ENCODE assay signal across 8 cellular contexts in genomic region chr1:203126151-203126865, GRCh38. TPM values are rescaled to one million over a fixed set of nuclear protein-coding genes. Genes with fewer than 3 reads are reported as not detected.
DNase-seq lines count a peak whose midpoint lies in the region; ATAC-seq, FAIRE-seq and TF ChIP-seq lines count a peak whose summit lies in the region.

No MANE protein-coding gene starts in this region.

- no peaks in the 10 kb centered on the region for H3K9me3 Mint-ChIP-seq in activated T-helper 17 cell treated with anti-CD3 and anti-CD28 coated beads, Interleukin-2, amount 50 U/mL, for 72 hours

- no TSS peak for BruUV-seq in K562 (replicated peaks; lab: Mats Ljungman, UMichigan)

- FAIRE-seq in K562 (lab: Jason Lieb, UNC) (peak; percentile 82), HTR-8/SVneo (lab: Jason Lieb, UNC) (no peak)

- no peaks in the 10 kb centered on the region for H3K36me3 Mint-ChIP-seq in activated T-helper 17 cell treated with anti-CD3 and anti-CD28 coated beads, Interleukin-2, amount 50 U/mL, for 72 hours (ENCODE audit: low read depth)
- H3K36me3 Mint-ChIP-seq in T-helper 17 cell (ENCODE audit: low read depth), result peaks cover 14% of the 10 kb centered on the region

- TF ChIP-seq POLR2A in K562 (conservative IDR thresholded peaks at IDR 0.05) (no peak), right lobe of liver (IDR thresholded peaks at IDR 0.05) (no peak)

- no peak overlapping the region for H3K27ac Mint-ChIP-seq in activated T-helper 17 cell treated with anti-CD3 and anti-CD28 coated beads, Interleukin-2, amount 50 U/mL, for 72 hours
- H3K27ac Mint-ChIP-seq in T-helper 17 cell, result no peak overlapping the region

- peaks cover 57% of the 10 kb centered on the region for H3K27me3 Mint-ChIP-seq in activated T-helper 17 cell treated with anti-CD3 and anti-CD28 coated beads, Interleukin-2, amount 50 U/mL, for 72 hours
- H3K27me3 Mint-ChIP-seq in T-helper 17 cell, result peaks cover 91% of the 10 kb centered on the region

- in situ Hi-C loops in KBM-7 (cut with MboI; ENCODE audit: low pct_unique_long_range_greater_than_20kb, low sequenced_read_pairs) (no loop called here), K562 (cut with MboI) (no loop called here)

- H4K20me1 ChIP-seq in K562 (replicated peaks; ENCODE audit: control insufficient read depth, insufficient read depth, low read length), result peaks cover 21% of the 10 kb centered on the region

- H3K9me3 ChIP-seq in K562 (replicated peaks; ENCODE audit: control insufficient read depth, insufficient read depth, low read depth, low read length) (no peaks in the 10 kb centered on the region), right lobe of liver (no peaks in the 10 kb centered on the region), T-helper 17 cell (ENCODE audit: control insufficient read depth, low read length, poor library complexity, severe bottlenecking) (no peaks in the 10 kb centered on the region)

- H3K4me3 ChIP-seq in K562, result no peak overlapping the region
- H3K4me3 ChIP-seq in right lobe of liver, result no peak overlapping the region

- H3K27me3 ChIP-seq in K562 (ENCODE audit: control insufficient read depth in 2 of 2, insufficient read depth in 2 of 2, low read length in 2 of 2) (peaks cover 3 to 72% of the 10 kb centered on the region in 2 experiments; a peak in 4 of 5 replicates), right lobe of liver (peaks cover 0 to 5% of the 10 kb centered on the region in 2 donors)

- no peaks in the 10 kb centered on the region for H3K79me2 ChIP-seq in K562 (ENCODE audit: control insufficient read depth, insufficient read depth, low read length)

- POLR2A ChIA-PET in K562 (lab: Yijun Ruan, JAX), result interaction anchor here (1.0 to 1.6 kb wide), 3 partner anchors 9 to 102 kb away, joined by 3 to 5 read pairs (median 5); no protein-coding TSS in a partner anchor

- no peaks in the 10 kb centered on the region for H3K36me3 ChIP-seq in K562 (ENCODE audit: control insufficient read depth, insufficient read depth, low read length)
- no peaks in the 10 kb centered on the region for H3K36me3 ChIP-seq in right lobe of liver

- peak; percentile 58 for ATAC-seq in K562
- peak in 3 of 4 donors; percentile 4 to 41 (median 32) for ATAC-seq in right lobe of liver
- ATAC-seq in activated T-helper 17 cell treated with anti-CD3 and anti-CD28 coated beads, Interleukin-2, amount 50 U/mL, for 72 hours (replicated peaks), result no peak
- no peak for ATAC-seq in T-helper 17 cell

- peaks cover 7% of the 10 kb centered on the region for H3K4me1 Mint-ChIP-seq in activated T-helper 17 cell treated with anti-CD3 and anti-CD28 coated beads, Interleukin-2, amount 50 U/mL, for 72 hours
- peaks cover 21% of the 10 kb centered on the region for H3K4me1 Mint-ChIP-seq in T-helper 17 cell

- peak; percentile 75 for DNase-seq in Ammon's horn (ENCODE audit: low spot score)
- DNase-seq in KBM-7, result peak; percentile 40
- DNase-seq in K562 (ENCODE audit: extremely low read depth in 1 of 4, low spot score in 3 of 4), result peak in 1 of 4 experiments; percentile 25
- DNase-seq in right lobe of liver, result no peak
- DNase-seq in HTR-8/SVneo (ENCODE audit: insufficient read length, low spot score), result no peak
- no peak for DNase-seq in H4 (ENCODE audit: low spot score)
- no peak for DNase-seq in T-helper 17 cell

- intact Hi-C loops in K562 (cut with micrococcal nuclease), result no loop called here
- intact Hi-C loops in right lobe of liver (cut with DNase I), result no loop called here

- peak; percentile 42 to 57 (median 52) for TF ChIP-seq CTCF in K562 (IDR thresholded peaks at IDR 0.05 in 2 of 3, conservative IDR thresholded peaks at IDR 0.05 in 1 of 3; ENCODE audit: insufficient read depth in 2 of 3, low read depth in 1 of 3, low read length in 3 of 3)
- peak; percentile 19 to 40 (median 26) for TF ChIP-seq CTCF in right lobe of liver (IDR thresholded peaks at IDR 0.05)

- no peak overlapping the region for H3K27ac ChIP-seq in K562 (ENCODE audit: extremely low read depth, low read depth, low read length)
- H3K27ac ChIP-seq in right lobe of liver, result no peak overlapping the region

- H3K9me1 ChIP-seq in K562 (ENCODE audit: control insufficient read depth, insufficient read depth, low read length), result no peaks in the 10 kb centered on the region

- WGBS in K562 (ENCODE audit: insufficient coverage, low coverage, missing lambda C conversion rate), result 0% methylated on average over 8 of the region's 8 CpGs
- 23% methylated on average over 8 of the region's 8 CpGs for WGBS in right lobe of liver (ENCODE audit: insufficient coverage, low coverage, low lambda C conversion rate, missing lambda C conversion rate)

- H3K4me1 ChIP-seq in K562 (replicated peaks in 1 of 2; ENCODE audit: control insufficient read depth in 2 of 2, insufficient read depth in 2 of 2, low read length in 2 of 2), result peaks cover 0 to 16% of the 10 kb centered on the region in 2 experiments; a peak in 2 of 5 replicates
- peaks cover 0 to 13% (median 2%) of the 10 kb centered on the region in 4 donors for H3K4me1 ChIP-seq in right lobe of liver

- peak in 1 of 2 experiments; percentile 23; a peak in 1 of 4 replicates for TF ChIP-seq RAD21 in K562 (CRISPR knock-in tag; conservative IDR thresholded peaks at IDR 0.05 in 1 of 2, IDR thresholded peaks at IDR 0.05 in 1 of 2)

- no peak overlapping the region for H3K9ac ChIP-seq in K562 (ENCODE audit: insufficient read depth in 1 of 2, low read depth in 2 of 2, low read length in 2 of 2)

- CTCF ChIA-PET in K562 (lab: Yijun Ruan, JAX; ENCODE audit: low intra/inter-chr PET ratio), result no interaction called here

- H3K4me2 ChIP-seq in K562 (ENCODE audit: insufficient read depth, low read length), result no peak overlapping the region

- no peak for TF ChIP-seq EP300 in K562 (IDR thresholded peaks at IDR 0.05; ENCODE audit: low read length)

- H3K4me3 Mint-ChIP-seq in activated T-helper 17 cell treated with anti-CD3 and anti-CD28 coated beads, Interleukin-2, amount 50 U/mL, for 72 hours, result no peak overlapping the region
- no peak overlapping the region for H3K4me3 Mint-ChIP-seq in T-helper 17 cell

- H2AFZ ChIP-seq in K562 (ENCODE audit: low read depth, low read length), result no peak overlapping the region

RNA-seq across cellular contexts. Expression of gene ADORA1, which starts 1.2 kb away (rescaled TPM):
- total RNA-seq in K562 (2011; cell fraction: chromatin; rRNA removed; ENCODE audit: low replicate concordance), result not detected in 2 replicates
- not detected in 2 replicates for total RNA-seq in K562 (2011; cell fraction: nucleolus; rRNA removed)
- not detected in 2 replicates for total RNA-seq in K562 (2011; cell fraction: nucleoplasm; rRNA removed)
- total RNA-seq in K562 (2014; rRNA removed) (not detected in 2 replicates), K562 (2014; rRNA removed; fragmentation: Illumina TruSeq; extraction: Trizol) (not detected in 2 replicates), K562 (2015; rRNA removed; fragmentation: Illumina TruSeq; extraction: Trizol) (not detected in 2 replicates), K562 (2021) (not detected in 2 replicates), right lobe of liver (under 1 TPM in 5 of 6 experiments, not detected in 1; 0.31 to 0.78 (median 0.39) TPM), T-helper 17 cell (under 1 TPM; 0.15 to 0.18 TPM)
- polyA plus RNA-seq in K562 (2011; rRNA removed) (not detected in 2 replicates), K562 (2014; fragmentation: Illumina TruSeq; extraction: Trizol) (not detected in 2 replicates), K562 (2014; fragmentation: Nextera tagmentation; extraction: Ambion mirVana) (not detected), K562 (2014; rRNA removed) (not detected in 2 replicates)
- polyA plus RNA-seq in K562 (2011; cell fraction: cytosol; rRNA removed), result not detected in 2 replicates
- not detected in 2 replicates for polyA plus RNA-seq in K562 (2011; cell fraction: nucleus; rRNA removed)
- polyA plus RNA-seq in K562 (2012), result 0.12 TPM in 1 of 2 replicates, not detected in the other
- polyA minus RNA-seq in K562 (2011; rRNA and poly(A)+ RNA removed), result not detected in 2 replicates
- not detected in 2 replicates for polyA minus RNA-seq in K562 (2011; cell fraction: cytosol; rRNA and poly(A)+ RNA removed)
- polyA minus RNA-seq in K562 (2011; cell fraction: nucleus; rRNA and poly(A)+ RNA removed), result not detected in 2 replicates
- total RNA-seq in activated T-helper 17 cell treated with anti-CD3 and anti-CD28 coated beads, Interleukin-2, amount 50 U/mL, for 72 hours, result not detected
- 0.47 and 0.58 TPM in 2 replicates for total RNA-seq in H4 (2014; rRNA removed; shearing (Covaris generic))

RNA-seq across cellular contexts. Expression of gene MYOG, which starts 40.5 kb away (rescaled TPM):
- total RNA-seq in K562 (2011; cell fraction: chromatin; rRNA removed; ENCODE audit: low replicate concordance), result not detected in 2 replicates
- total RNA-seq in K562 (2011; cell fraction: nucleolus; rRNA removed), result not detected in 2 replicates
- not detected in 2 replicates for total RNA-seq in K562 (2011; cell fraction: nucleoplasm; rRNA removed)
- total RNA-seq in K562 (2014; rRNA removed) (not detected in 2 replicates), K562 (2014; rRNA removed; fragmentation: Illumina TruSeq; extraction: Trizol) (not detected in 2 replicates), K562 (2015; rRNA removed; fragmentation: Illumina TruSeq; extraction: Trizol) (not detected in 2 replicates), K562 (2021) (not detected in 2 replicates), right lobe of liver (not detected), T-helper 17 cell (not detected)
- polyA plus RNA-seq in K562 (2011; rRNA removed) (not detected in 2 replicates), K562 (2014; fragmentation: Illumina TruSeq; extraction: Trizol) (not detected in 2 replicates), K562 (2014; fragmentation: Nextera tagmentation; extraction: Ambion mirVana) (not detected), K562 (2014; rRNA removed) (not detected in 2 replicates)
- not detected in 2 replicates for polyA plus RNA-seq in K562 (2011; cell fraction: cytosol; rRNA removed)
- not detected in 2 replicates for polyA plus RNA-seq in K562 (2011; cell fraction: nucleus; rRNA removed)
- polyA plus RNA-seq in K562 (2012), result not detected in 2 replicates
- polyA minus RNA-seq in K562 (2011; rRNA and poly(A)+ RNA removed), result not detected in 2 replicates
- polyA minus RNA-seq in K562 (2011; cell fraction: cytosol; rRNA and poly(A)+ RNA removed), result not detected in 2 replicates
- not detected in 2 replicates for polyA minus RNA-seq in K562 (2011; cell fraction: nucleus; rRNA and poly(A)+ RNA removed)
- total RNA-seq in activated T-helper 17 cell treated with anti-CD3 and anti-CD28 coated beads, Interleukin-2, amount 50 U/mL, for 72 hours, result not detected
- total RNA-seq in H4 (2014; rRNA removed; shearing (Covaris generic)), result not detected in 2 replicates

RNA-seq across cellular contexts. Expression of gene MYBPH, which starts 49.3 kb away (rescaled TPM):
- not detected in 2 replicates for total RNA-seq in K562 (2011; cell fraction: chromatin; rRNA removed; ENCODE audit: low replicate concordance)
- not detected in 2 replicates for total RNA-seq in K562 (2011; cell fraction: nucleolus; rRNA removed)
- not detected in 2 replicates for total RNA-seq in K562 (2011; cell fraction: nucleoplasm; rRNA removed)
- not detected in 2 replicates for total RNA-seq in K562 (2014; rRNA removed)
- not detected in 2 replicates for total RNA-seq in K562 (2014; rRNA removed; fragmentation: Illumina TruSeq; extraction: Trizol)
- not detected in 2 replicates for total RNA-seq in K562 (2015; rRNA removed; fragmentation: Illumina TruSeq; extraction: Trizol)
- not detected in 2 replicates for total RNA-seq in K562 (2021)
- not detected in 2 replicates for polyA plus RNA-seq in K562 (2011; rRNA removed)
- not detected in 2 replicates for polyA plus RNA-seq in K562 (2011; cell fraction: cytosol; rRNA removed)
- polyA plus RNA-seq in K562 (2011; cell fraction: nucleus; rRNA removed), result not detected in 2 replicates
- not detected in 2 replicates for polyA plus RNA-seq in K562 (2012)
- polyA plus RNA-seq in K562 (2014; fragmentation: Illumina TruSeq; extraction: Trizol), result not detected in 2 replicates
- not detected for polyA plus RNA-seq in K562 (2014; fragmentation: Nextera tagmentation; extraction: Ambion mirVana)
- 0.13 TPM in 1 of 2 replicates, not detected in the other for polyA plus RNA-seq in K562 (2014; rRNA removed)
- polyA minus RNA-seq in K562 (2011; rRNA and poly(A)+ RNA removed), result not detected in 2 replicates
- polyA minus RNA-seq in K562 (2011; cell fraction: cytosol; rRNA and poly(A)+ RNA removed), result not detected in 2 replicates
- polyA minus RNA-seq in K562 (2011; cell fraction: nucleus; rRNA and poly(A)+ RNA removed), result not detected in 2 replicates
- total RNA-seq in right lobe of liver, result under 1 TPM in 1 of 6 experiments, not detected in 5; 0.12 TPM
- total RNA-seq in activated T-helper 17 cell treated with anti-CD3 and anti-CD28 coated beads, Interleukin-2, amount 50 U/mL, for 72 hours, result not detected
- not detected in 2 replicates for total RNA-seq in H4 (2014; rRNA removed; shearing (Covaris generic))
- not detected for total RNA-seq in T-helper 17 cell

Comparison
In these comparisons a context has a peak if more than half of its experiments do, and no peak if none do; other contexts are left out.
1. DNase-seq: peak in Ammon's horn (single experiment) and KBM-7 (single experiment); none in right lobe of liver (0 of 3), HTR-8/SVneo (single experiment), H4 (single experiment) and T-helper 17 cell (0 of 3).
2. ATAC-seq: peak in K562 (single experiment) and right lobe of liver (3 of 4); none in activated T-helper 17 cell treated with anti-CD3 and anti-CD28 coated beads, Interleukin-2, amount 50 U/mL, for 72 hours (single experiment) and T-helper 17 cell (single experiment).